ENCODE assay signal across 10 cellular contexts in the genomic region with DNA sequence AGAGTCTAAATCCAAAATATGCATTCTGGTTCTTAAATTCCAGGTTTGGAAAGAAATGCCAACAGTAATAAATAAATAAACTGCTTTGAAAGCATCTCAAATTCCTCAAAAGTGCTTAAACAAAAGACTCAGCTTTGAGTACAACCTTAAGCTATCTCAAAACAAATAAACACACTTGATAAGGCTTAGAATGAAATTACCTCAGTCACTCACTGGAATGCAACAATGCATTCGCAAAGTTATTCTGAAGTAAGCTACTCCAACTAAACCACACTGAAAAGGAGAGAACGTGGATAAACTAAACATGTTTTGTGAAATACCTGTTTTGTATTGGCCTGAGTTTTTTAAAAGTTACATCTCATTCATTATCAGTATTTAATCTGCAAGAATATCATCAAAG. TPM values are rescaled to one million over a fixed set of nuclear protein-coding genes. Genes with fewer than 3 reads are reported as not detected.
DNase-seq lines count a peak whose midpoint lies in the region; ATAC-seq, FAIRE-seq and TF ChIP-seq lines count a peak whose summit lies in the region.
"Had no signal": no experiment of that assay in that cellular context is flagged by ENCODE, and none has a peak within 500 bp of the region (broad histone marks: within the 10 kb centered on the region; RNA-seq: fewer than 3 reads in every experiment).

No MANE protein-coding gene starts in this region.

- intact Hi-C loops in tibial artery (cut with DNase I; ENCODE audit: low total_unique reads): loop anchor here (5.0 to 10.0 kb wide), 2 partner anchors 74 to 521 kb away; a partner anchor contains a TSS

- H3K4me1 Mint-ChIP-seq in activated CD8-positive, alpha-beta memory T cell treated with anti-CD3 and anti-CD28 coated beads, Interleukin-2, amount 10 ng/mL, durations not matched to agents 7 days and 5 days: peaks cover 25% of the 10 kb centered on the region
- H3K4me1 Mint-ChIP-seq in activated naive CD8-positive, alpha-beta T cell treated with anti-CD3 and anti-CD28 coated beads for 36 hours: peaks cover 11% of the 10 kb centered on the region

- ATAC-seq in activated CD8-positive, alpha-beta memory T cell treated with anti-CD3 and anti-CD28 coated beads, Interleukin-2, amount 10 ng/mL, durations not matched to agents 7 days and 5 days: no peak
- no peak for ATAC-seq in GM19463 (IDR thresholded peaks at IDR 0.05; ENCODE audit: unreplicated experiment)
- no peak for ATAC-seq in HG03521 (IDR thresholded peaks at IDR 0.05; ENCODE audit: unreplicated experiment)

- H3K9me3 ChIP-seq in keratinocyte (ENCODE audit: control insufficient read depth, low read depth, low read length) (no peaks in the 10 kb centered on the region), tibial artery (no peaks in the 10 kb centered on the region)
- H3K9me3 ChIP-seq: neutrophil had no signal

- peak overlapping the region; percentile 82 for H3K9ac ChIP-seq in keratinocyte (ENCODE audit: control insufficient read depth, extremely low read depth, insufficient read depth, low read length)

- peak overlapping the region; percentile 75 for H3K4me2 ChIP-seq in keratinocyte (ENCODE audit: control insufficient read depth, extremely low read depth, insufficient read depth, low read depth, low read length)

- CTCF ChIA-PET in activated CD8-positive, alpha-beta memory T cell treated with anti-CD3 and anti-CD28 coated beads, Interleukin-2, amount 10 ng/mL, durations not matched to agents 7 days and 5 days (lab: Charles Lee): interaction anchor here (0.8 kb wide), 1 partner anchor 8 kb away, joined by 3 read pairs; no protein-coding TSS in a partner anchor

- H3K27me3 Mint-ChIP-seq in activated CD8-positive, alpha-beta memory T cell treated with anti-CD3 and anti-CD28 coated beads, Interleukin-2, amount 10 ng/mL, durations not matched to agents 7 days and 5 days: no peaks in the 10 kb centered on the region
- no peaks in the 10 kb centered on the region for H3K27me3 Mint-ChIP-seq in activated naive CD8-positive, alpha-beta T cell treated with anti-CD3 and anti-CD28 coated beads for 36 hours

- no peak overlapping the region for H2AFZ ChIP-seq in keratinocyte (ENCODE audit: control insufficient read depth, low read length)

- no peaks in the 10 kb centered on the region for H3K27me3 ChIP-seq in keratinocyte (ENCODE audit: control insufficient read depth, extremely low read depth, insufficient read depth, low read length)
- H3K27me3 ChIP-seq in tibial artery: no peaks in the 10 kb centered on the region

- peak overlapping the region; percentile 78 for H3K27ac Mint-ChIP-seq in activated CD8-positive, alpha-beta memory T cell treated with anti-CD3 and anti-CD28 coated beads, Interleukin-2, amount 10 ng/mL, durations not matched to agents 7 days and 5 days
- no peak overlapping the region for H3K27ac Mint-ChIP-seq in activated naive CD8-positive, alpha-beta T cell treated with anti-CD3 and anti-CD28 coated beads for 36 hours

- no peak for FAIRE-seq in keratinocyte (lab: Jason Lieb, UNC)

- peaks cover 8% of the 10 kb centered on the region for H3K36me3 Mint-ChIP-seq in activated CD8-positive, alpha-beta memory T cell treated with anti-CD3 and anti-CD28 coated beads, Interleukin-2, amount 10 ng/mL, durations not matched to agents 7 days and 5 days
- no peaks in the 10 kb centered on the region for H3K36me3 Mint-ChIP-seq in activated naive CD8-positive, alpha-beta T cell treated with anti-CD3 and anti-CD28 coated beads for 36 hours

- H3K27ac ChIP-seq in keratinocyte (ENCODE audit: control insufficient read depth, insufficient read depth, low read length): peak overlapping the region; percentile 82
- H3K27ac ChIP-seq in tibial artery: peak overlapping the region; percentile 91 to 95

- H3K9me1 ChIP-seq in keratinocyte (ENCODE audit: control insufficient read depth, extremely low read depth, insufficient read depth, low read length): no peaks in the 10 kb centered on the region

- no peak for DNase-seq in activated CD8-positive, alpha-beta memory T cell treated with anti-CD3 and anti-CD28 coated beads, Interleukin-2, amount 10 ng/mL, durations not matched to agents 7 days and 5 days
- DNase-seq in activated CD8-positive, alpha-beta memory T cell treated with anti-CD3 and anti-CD28 coated beads for 24 hours: no peak
- DNase-seq in activated naive CD8-positive, alpha-beta T cell treated with anti-CD3 and anti-CD28 coated beads for 36 hours: no peak
- DNase-seq in keratinocyte (ENCODE audit: low read depth, low spot score): no peak
- no peak for DNase-seq in tibial artery
- no peak for DNase-seq in activated CD4-positive, CD25-positive, alpha-beta regulatory T cell treated with anti-CD3 and anti-CD28 coated beads, Interleukin-2, amount 50 U/mL, for 72 hours
- DNase-seq: NCI-H187 treated with DMSO at 0.1 percent for 48 hours had no signal

- peak overlapping the region; percentile 83 for H3K4me3 Mint-ChIP-seq in activated CD8-positive, alpha-beta memory T cell treated with anti-CD3 and anti-CD28 coated beads, Interleukin-2, amount 10 ng/mL, durations not matched to agents 7 days and 5 days
- H3K4me3 Mint-ChIP-seq in activated naive CD8-positive, alpha-beta T cell treated with anti-CD3 and anti-CD28 coated beads for 36 hours: peak overlapping the region; percentile 95

- H4K20me1 ChIP-seq in keratinocyte (ENCODE audit: control insufficient read depth, extremely low read depth, insufficient read depth, low read length): no peaks in the 10 kb centered on the region

- H3K9me3 Mint-ChIP-seq in activated CD8-positive, alpha-beta memory T cell treated with anti-CD3 and anti-CD28 coated beads, Interleukin-2, amount 10 ng/mL, durations not matched to agents 7 days and 5 days (ENCODE audit: low read depth): no peaks in the 10 kb centered on the region
- no peaks in the 10 kb centered on the region for H3K9me3 Mint-ChIP-seq in activated naive CD8-positive, alpha-beta T cell treated with anti-CD3 and anti-CD28 coated beads for 36 hours

- H3K79me2 ChIP-seq in keratinocyte (ENCODE audit: control insufficient read depth, insufficient read depth, low read length): peaks cover 50% of the 10 kb centered on the region

- dilution Hi-C loops in keratinocyte (cut with MboI; ENCODE audit: extremely low pct_ligation_motif_present, low sequenced_read_pairs): no loop called here

- H3K4me1 ChIP-seq in keratinocyte (ENCODE audit: control insufficient read depth, extremely low read depth, insufficient read depth, low read length) (peaks cover 16% of the 10 kb centered on the region), tibial artery (peaks cover 0 to 24% (median 11%) of the 10 kb centered on the region in 4 donors)

- TF ChIP-seq CTCF in keratinocyte (optimal IDR thresholded peaks at IDR 0.05 in 1 of 3, IDR thresholded peaks at IDR 0.05 in 1 of 3, conservative IDR thresholded peaks at IDR 0.05 in 1 of 3; ENCODE audit: extremely low read depth in 1 of 3, insufficient read depth in 2 of 3, low read length in 3 of 3) (no peak), tibial artery (IDR thresholded peaks at IDR 0.05) (no peak)

- peak overlapping the region; percentile 82 to 96 (median 95) for H3K4me3 ChIP-seq in keratinocyte (ENCODE audit: control insufficient read depth in 2 of 3, extremely low read depth in 1 of 3, insufficient read depth in 2 of 3, low read depth in 1 of 3, low read length in 3 of 3)
- H3K4me3 ChIP-seq in tibial artery: peak overlapping the region; percentile 69 to 94

- no peaks in the 10 kb centered on the region for H3K36me3 ChIP-seq in keratinocyte (ENCODE audit: control insufficient read depth in 2 of 2, extremely low read depth in 1 of 2, insufficient read depth in 2 of 2, low read length in 2 of 2)
- peaks cover 0 to 8% (median 5%) of the 10 kb centered on the region in 3 donors for H3K36me3 ChIP-seq in tibial artery
- H3K36me3 ChIP-seq: neutrophil had no signal

RNA-seq across cellular contexts. Expression of a gene that starts 1.2 kb away (rescaled TPM):
- total RNA-seq in activated CD8-positive, alpha-beta memory T cell treated with anti-CD3 and anti-CD28 coated beads, Interleukin-2, amount 10 ng/mL, durations not matched to agents 7 days and 5 days: 10 to 100 TPM; 12.1 to 15.5 TPM
- 10 to 100 TPM; 13.0 to 13.5 TPM for total RNA-seq in activated naive CD8-positive, alpha-beta T cell treated with anti-CD3 and anti-CD28 coated beads for 36 hours
- 34.6 to 43.9 TPM (median 42.3 TPM) in 3 replicates for polyA plus RNA-seq in keratinocyte
- 4.9 TPM for polyA plus RNA-seq in keratinocyte (2011; ENCODE audit: low read depth)
- 26.0 and 40.6 TPM in 2 replicates for polyA plus RNA-seq in keratinocyte (2011; cell fraction: cytosol; rRNA removed)
- polyA plus RNA-seq in keratinocyte (2011; cell fraction: nucleus; rRNA removed): 13.7 and 19.8 TPM in 2 replicates
- 27.3 and 36.3 TPM in 2 replicates for polyA plus RNA-seq in keratinocyte (2012; ENCODE audit: low replicate concordance)
- 15.2 to 19.6 TPM (median 19.6 TPM) in 3 replicates for polyA minus RNA-seq in keratinocyte
- 23.6 TPM for polyA minus RNA-seq in keratinocyte (2011; cell fraction: cytosol; rRNA and poly(A)+ RNA removed)
- polyA minus RNA-seq in keratinocyte (2011; cell fraction: nucleus; rRNA and poly(A)+ RNA removed): 2.3 and 5.3 TPM in 2 replicates
